5 cellular contexts compared by ENCODE assay signal in genomic region chr6:143856762-143857161, GRCh38. TPM values are rescaled to one million over a fixed set of nuclear protein-coding genes. Genes with fewer than 3 reads are reported as not detected.
"Had no signal": no experiment of that assay in that cellular context is flagged by ENCODE, and none has a peak within 500 bp of the region (broad histone marks: within the 10 kb centered on the region; RNA-seq: fewer than 3 reads in every experiment).

No MANE protein-coding gene starts in this region.

RNA-seq across cellular contexts. Expression of gene ZC2HC1B, which starts 7.5 kb away (rescaled TPM):
- total RNA-seq: HT-29, HT1080, IMR-90, K562 had no signal
- polyA plus RNA-seq: IgD-negative memory B cell, IMR-90, K562 had no signal
